Comparison of ENCODE assay signal across 13 cellular contexts in genomic region chr2:46769809-46770208, GRCh38.
DNase-seq lines count a peak whose midpoint lies in the region; ATAC-seq and TF ChIP-seq lines count a peak whose summit lies in the region.
"Had no signal": no experiment of that assay in that cellular context is flagged by ENCODE, and none has a peak within 500 bp of the region (broad histone marks: within the 10 kb centered on the region; RNA-seq: fewer than 3 reads in every experiment).

No MANE protein-coding gene starts in this region.

- H3K4me1 Mint-ChIP-seq in central memory CD8-positive, alpha-beta T cell: no peaks in the 10 kb centered on the region
- H3K4me1 Mint-ChIP-seq in progenitor cell of endocrine pancreas (ENCODE audit: low read depth): peaks cover 13% of the 10 kb centered on the region
- H3K4me1 Mint-ChIP-seq: activated CD4-positive, alpha-beta T cell treated with anti-CD3 and anti-CD28 coated beads for 36 hours; activated T-helper 17 cell treated with anti-CD3 and anti-CD28 coated beads, Interleukin-2, amount 50 U/mL, for 72 hours had no signal

- H3K4me3 Mint-ChIP-seq in central memory CD8-positive, alpha-beta T cell: no peak overlapping the region
- H3K4me3 Mint-ChIP-seq in progenitor cell of endocrine pancreas (ENCODE audit: low read depth): no peak overlapping the region
- H3K4me3 Mint-ChIP-seq: activated CD4-positive, alpha-beta T cell treated with anti-CD3 and anti-CD28 coated beads for 36 hours; activated T-helper 17 cell treated with anti-CD3 and anti-CD28 coated beads, Interleukin-2, amount 50 U/mL, for 72 hours had no signal

- peaks cover 2% of the 10 kb centered on the region for H3K36me3 Mint-ChIP-seq in central memory CD8-positive, alpha-beta T cell (ENCODE audit: insufficient read depth)
- no peaks in the 10 kb centered on the region for H3K36me3 Mint-ChIP-seq in progenitor cell of endocrine pancreas (ENCODE audit: insufficient read depth)

- no peaks in the 10 kb centered on the region for H3K9me3 Mint-ChIP-seq in central memory CD8-positive, alpha-beta T cell
- no peaks in the 10 kb centered on the region for H3K9me3 Mint-ChIP-seq in progenitor cell of endocrine pancreas (ENCODE audit: low read depth)
- H3K9me3 Mint-ChIP-seq: activated T-helper 17 cell treated with anti-CD3 and anti-CD28 coated beads, Interleukin-2, amount 50 U/mL, for 72 hours had no signal

- no peak for ATAC-seq in central memory CD8-positive, alpha-beta T cell (replicated peaks; ENCODE audit: extremely low read depth, poor library complexity, severe bottlenecking)
- no peak for ATAC-seq in GM19397 (IDR thresholded peaks at IDR 0.05; ENCODE audit: unreplicated experiment)
- ATAC-seq: activated CD4-positive, alpha-beta T cell treated with anti-CD3 and anti-CD28 coated beads for 36 hours; activated T-helper 17 cell treated with anti-CD3 and anti-CD28 coated beads, Interleukin-2, amount 50 U/mL, for 72 hours had no signal

- peak; percentile 24; the same call in 1 of the 3 replicates for TF ChIP-seq CTCF in GM12872 (IDR thresholded peaks at IDR 0.05; ENCODE audit: insufficient read depth, low read depth, low read length)
- peak; percentile 28 for TF ChIP-seq CTCF in progenitor cell of endocrine pancreas (IDR thresholded peaks at IDR 0.05; ENCODE audit: unreplicated experiment)

- peak overlapping the region; percentile 19 for H3K27ac Mint-ChIP-seq in central memory CD8-positive, alpha-beta T cell (ENCODE audit: low read depth)
- H3K27ac Mint-ChIP-seq in progenitor cell of endocrine pancreas: no peak overlapping the region
- H3K27ac Mint-ChIP-seq: activated CD4-positive, alpha-beta T cell treated with anti-CD3 and anti-CD28 coated beads for 36 hours; activated T-helper 17 cell treated with anti-CD3 and anti-CD28 coated beads, Interleukin-2, amount 50 U/mL, for 72 hours had no signal

- DNase-seq in NCI-H69 (lab: John Stamatoyannopoulos, UW) (peak; percentile 45), progenitor cell of endocrine pancreas (ENCODE audit: low spot score, unreplicated experiment) (no peak), cerebellar cortex (ENCODE audit: low spot score) (no peak)
- no peak for DNase-seq in central memory CD8-positive, alpha-beta T cell (ENCODE audit: low spot score in 2 of 2)
- no peak for DNase-seq in stimulated activated CD4-positive, alpha-beta T cell treated with anti-CD3 and anti-CD28 coated beads, Interleukin-2, amount 100 ng/mL, for 24 hours
- DNase-seq: activated CD4-positive, alpha-beta T cell treated with anti-CD3 and anti-CD28 coated beads for 36 hours; MG63; NCI-H82; sigmoid colon; testis had no signal

- no peaks in the 10 kb centered on the region for H3K27me3 Mint-ChIP-seq in central memory CD8-positive, alpha-beta T cell
- H3K27me3 Mint-ChIP-seq in progenitor cell of endocrine pancreas: no peaks in the 10 kb centered on the region
- H3K27me3 Mint-ChIP-seq: activated CD4-positive, alpha-beta T cell treated with anti-CD3 and anti-CD28 coated beads for 36 hours; activated T-helper 17 cell treated with anti-CD3 and anti-CD28 coated beads, Interleukin-2, amount 50 U/mL, for 72 hours had no signal
